ENCODE assay signal across 11 cellular contexts in genomic region chr1:30522031-30523004, GRCh38.
DNase-seq lines count a peak whose midpoint lies in the region; ATAC-seq, FAIRE-seq and TF ChIP-seq lines count a peak whose summit lies in the region.
"Had no signal": no experiment of that assay in that cellular context is flagged by ENCODE, and none has a peak within 500 bp of the region (broad histone marks: within the 10 kb centered on the region; RNA-seq: fewer than 3 reads in every experiment).

No MANE protein-coding gene starts in this region.

- H3K4me1 Mint-ChIP-seq in astrocyte (ENCODE audit: low read depth, unreplicated experiment) = peaks cover 27% of the 10 kb centered on the region
- no peaks in the 10 kb centered on the region for H3K4me1 Mint-ChIP-seq in CD14-positive monocyte
- H3K4me1 Mint-ChIP-seq: naive thymus-derived CD8-positive, alpha-beta T cell had no signal

- H3K9ac ChIP-seq in astrocyte (ENCODE audit: low read length) = peak overlapping the region; percentile 32

- H3K4me2 ChIP-seq in astrocyte (ENCODE audit: low read length) = peak overlapping the region; percentile 42

- peaks cover 4% of the 10 kb centered on the region for H3K9me3 Mint-ChIP-seq in astrocyte (ENCODE audit: unreplicated experiment)
- no peaks in the 10 kb centered on the region for H3K9me3 Mint-ChIP-seq in CD14-positive monocyte
- H3K9me3 Mint-ChIP-seq: naive thymus-derived CD8-positive, alpha-beta T cell had no signal

- no peak overlapping the region for H2AFZ ChIP-seq in astrocyte (ENCODE audit: low read depth, low read length)

- no peaks in the 10 kb centered on the region for H4K20me1 ChIP-seq in astrocyte (ENCODE audit: insufficient read depth, low read length)

- H3K27ac Mint-ChIP-seq in astrocyte (ENCODE audit: unreplicated experiment) = peak overlapping the region; percentile 87
- H3K27ac Mint-ChIP-seq in CD14-positive monocyte = no peak overlapping the region
- H3K27ac Mint-ChIP-seq: naive thymus-derived CD8-positive, alpha-beta T cell had no signal

- H3K36me3 ChIP-seq in astrocyte (ENCODE audit: insufficient read depth, low read length) (no peaks in the 10 kb centered on the region), BE2C (no peaks in the 10 kb centered on the region)

- H3K27ac ChIP-seq in astrocyte (ENCODE audit: low read depth, low read length) = peak overlapping the region; percentile 57

- no peak for TF ChIP-seq CTCF in astrocyte (IDR thresholded peaks at IDR 0.05; ENCODE audit: insufficient read depth, low read depth, low read length)
- no peak for TF ChIP-seq CTCF in BE2C (IDR thresholded peaks at IDR 0.05; ENCODE audit: low read depth, low read length)
- TF ChIP-seq CTCF in CD14-positive monocyte (IDR thresholded peaks at IDR 0.05) = no peak

- H3K27me3 Mint-ChIP-seq in astrocyte (ENCODE audit: low read depth, unreplicated experiment) (peaks cover 17% of the 10 kb centered on the region), CD14-positive monocyte (ENCODE audit: low read depth in 3 of 3) (peaks cover 11 to 16% (median 13%) of the 10 kb centered on the region in 3 donors)

- H3K4me3 ChIP-seq in astrocyte (ENCODE audit: insufficient read depth, low read depth, low read length) (no peak overlapping the region), skeletal muscle cell (ENCODE audit: low read depth, low read length) (no peak overlapping the region), BE2C (ENCODE audit: low read depth, low read length) (no peak overlapping the region)

- no peaks in the 10 kb centered on the region for H3K79me2 ChIP-seq in astrocyte (ENCODE audit: insufficient read depth, low read length)

- H3K9me3 ChIP-seq in astrocyte (ENCODE audit: insufficient read depth, low read depth, low read length) (no peaks in the 10 kb centered on the region), BE2C (no peaks in the 10 kb centered on the region)

- H3K4me3 Mint-ChIP-seq in astrocyte (ENCODE audit: unreplicated experiment) (no peak overlapping the region), CD14-positive monocyte (no peak overlapping the region)
- H3K4me3 Mint-ChIP-seq: naive thymus-derived CD8-positive, alpha-beta T cell had no signal

- H3K36me3 Mint-ChIP-seq in astrocyte (ENCODE audit: low read depth, unreplicated experiment) (no peaks in the 10 kb centered on the region), CD14-positive monocyte (no peaks in the 10 kb centered on the region)
- H3K36me3 Mint-ChIP-seq: naive thymus-derived CD8-positive, alpha-beta T cell had no signal

- DNase-seq in GM04503 (ENCODE audit: low read depth) = peak; percentile 80
- DNase-seq in astrocyte (ENCODE audit: low read depth) = peak; percentile 63
- DNase-seq in cardiac septum (ENCODE audit: low spot score) = peak; percentile 88
- DNase-seq in skeletal muscle cell (ENCODE audit: low read depth) = peak; percentile 61
- DNase-seq in superior temporal gyrus (ENCODE audit: extremely low spot score) = no peak
- DNase-seq in BE2C = no peak
- no peak for DNase-seq in CD14-positive monocyte (ENCODE audit: low spot score)
- DNase-seq: DMS79 treated with DMSO at 0.1 percent for 48 hours, NCI-H2081 treated with DMSO at 0.1 percent for 48 hours had no signal

- H3K4me1 ChIP-seq in astrocyte (ENCODE audit: insufficient read depth, low read length) = peaks cover 36% of the 10 kb centered on the region
- no peaks in the 10 kb centered on the region for H3K4me1 ChIP-seq in BE2C

- peak; percentile 41 for FAIRE-seq in astrocyte (lab: Jason Lieb, UNC)

- intact Hi-C loops in cardiac septum (cut with DNase I) = loop anchor here (5.0 kb wide), 2 partner anchors 140 to 180 kb away; no protein-coding TSS in a partner anchor
- intact Hi-C loops in CD14-positive monocyte (cut with micrococcal nuclease) = no loop called here

- H3K27me3 ChIP-seq in astrocyte (ENCODE audit: insufficient read depth, low read length) (no peaks in the 10 kb centered on the region), BE2C (no peaks in the 10 kb centered on the region)

- no peak for ATAC-seq in HG03565 (IDR thresholded peaks at IDR 0.05; ENCODE audit: unreplicated experiment)
- ATAC-seq: naive thymus-derived CD8-positive, alpha-beta T cell had no signal

Comparison
In these comparisons a context has a peak if more than half of its experiments do, and no peak if none do; other contexts are left out.
1. DNase-seq: peak in GM04503 (single experiment), astrocyte (single experiment), cardiac septum (single experiment) and skeletal muscle cell (single experiment); none in superior temporal gyrus (single experiment), BE2C (single experiment) and CD14-positive monocyte (single experiment).